Comparison of ENCODE assay signal across 9 cellular contexts in the genomic region with DNA sequence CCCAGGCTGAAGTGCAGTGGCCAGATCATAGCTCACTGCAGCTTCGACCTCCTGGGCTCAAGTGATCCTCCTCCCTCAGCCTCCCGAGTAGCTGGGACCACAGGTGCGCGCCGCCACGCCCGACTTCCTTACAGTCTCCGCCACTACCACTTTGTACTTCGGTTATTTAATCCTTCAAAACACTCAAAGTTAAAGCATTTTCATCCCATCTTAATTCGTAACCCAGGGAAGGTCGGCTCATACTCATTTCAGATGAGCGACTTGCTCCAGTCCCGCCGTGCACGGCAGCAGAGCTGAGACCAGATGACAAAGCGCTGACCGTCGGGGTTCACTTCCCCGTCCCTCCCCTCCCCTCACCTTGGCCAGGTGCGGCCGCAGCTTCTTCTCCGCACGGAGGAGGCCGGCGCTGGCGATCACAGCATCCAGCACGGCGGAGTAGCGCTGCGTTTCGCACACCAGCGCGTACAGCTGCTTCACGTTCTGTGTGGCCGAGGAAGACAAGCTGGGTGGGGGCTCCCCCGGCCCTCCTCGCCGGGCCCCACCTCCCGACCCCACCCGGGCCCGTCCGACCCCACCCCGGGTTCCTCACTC. TPM values are rescaled to one million over a fixed set of nuclear protein-coding genes. Genes with fewer than 3 reads are reported as not detected.
A peak's percentile ranks its signal among the peaks of the same experiment; 100 is the strongest.
DNase-seq lines count a peak whose midpoint lies in the region; ATAC-seq and TF ChIP-seq lines count a peak whose summit lies in the region.
"Had no signal": no experiment of that assay in that cellular context is flagged by ENCODE, and none has a peak within 500 bp of the region (broad histone marks: within the 10 kb centered on the region; RNA-seq: fewer than 3 reads in every experiment).

No MANE protein-coding gene starts in this region.

- H3K9ac ChIP-seq in mesendoderm (ENCODE audit: low read length) = peak overlapping the region; percentile 81

- H4K8ac ChIP-seq in mesendoderm (ENCODE audit: low read depth, low read length) = no peak overlapping the region

- no peak for TF ChIP-seq CTCF in GM12865 (IDR thresholded peaks at IDR 0.05; ENCODE audit: insufficient read depth, low read depth, low read length, missing control alignments)
- TF ChIP-seq CTCF in cardiac fibroblast (IDR thresholded peaks at IDR 0.05; ENCODE audit: low read depth, low read length) = no peak
- TF ChIP-seq CTCF in vagina (IDR thresholded peaks at IDR 0.05) = no peak

- no peak overlapping the region for H3K27ac ChIP-seq in mesendoderm (ENCODE audit: low read depth, low read length)
- peak overlapping the region; percentile 76 for H3K27ac ChIP-seq in vagina

- TF ChIP-seq POLR2A in vagina (IDR thresholded peaks at IDR 0.05) = no peak

- H2AK5ac ChIP-seq in mesendoderm (ENCODE audit: low read length) = no peak overlapping the region

- H3K4ac ChIP-seq in mesendoderm (ENCODE audit: low read depth, low read length) = peak overlapping the region; percentile 63

- H3K79me2 ChIP-seq in mesendoderm (ENCODE audit: control insufficient read depth, insufficient read depth, low read length) = peaks cover 16% of the 10 kb centered on the region

- WGBS in mesendoderm (ENCODE audit: extremely low coverage, insufficient coverage, low lambda C conversion rate) = no CpG with 5 or more reads among the region's 43 CpGs

- H3K4me3 ChIP-seq in GM12865 (ENCODE audit: low read depth, low read length) = peak overlapping the region; percentile 81
- H3K4me3 ChIP-seq in Jurkat, Clone E6-1 (ENCODE audit: low read length) = peak overlapping the region; percentile 91
- H3K4me3 ChIP-seq in cardiac fibroblast (replicated peaks in 1 of 2; ENCODE audit: low read depth in 2 of 2, low read length in 2 of 2) = peak overlapping the region; percentile 67 to 69
- peak overlapping the region; percentile 72 for H3K4me3 ChIP-seq in mesendoderm (ENCODE audit: low read length)
- peak overlapping the region; percentile 86 to 90 for H3K4me3 ChIP-seq in vagina

- DNase-seq in GM12865 (ENCODE audit: low read depth) (peak; percentile 30), cardiac fibroblast (ENCODE audit: low read depth in 2 of 2) (no peak), mesendoderm (peak; percentile 22), vagina (ENCODE audit: extremely low spot score in 2 of 2) (no peak), NCI-H524 treated with DMSO at 0.1 percent for 48 hours (lab: John Stamatoyannopoulos, UW) (no peak)
- DNase-seq in Jurkat, Clone E6-1 (ENCODE audit: low read depth, low spot score) = no peak

- ATAC-seq in GM21576 (IDR thresholded peaks at IDR 0.05; ENCODE audit: unreplicated experiment) = peak; percentile 32
- no peak for ATAC-seq in esophagus mucosa

- H3K4me1 ChIP-seq in mesendoderm (ENCODE audit: control insufficient read depth, low read depth, low read length) = no peaks in the 10 kb centered on the region
- H3K4me1 ChIP-seq in vagina = peaks cover 19% of the 10 kb centered on the region

- H3K79me1 ChIP-seq in mesendoderm (ENCODE audit: low read length) = peaks cover 8% of the 10 kb centered on the region

- no peak overlapping the region for H4K5ac ChIP-seq in mesendoderm (ENCODE audit: low read length)

- no peak overlapping the region for H3K23ac ChIP-seq in mesendoderm (ENCODE audit: low read length)

- no peak overlapping the region for H3K18ac ChIP-seq in mesendoderm (ENCODE audit: low read length)

- no peaks in the 10 kb centered on the region for H3K9me3 ChIP-seq in vagina

- H2BK120ac ChIP-seq in mesendoderm (ENCODE audit: low read depth, low read length) = no peak overlapping the region

- H3K4me2 ChIP-seq in mesendoderm (ENCODE audit: low read length) = peak overlapping the region; percentile 82

- no peak overlapping the region for H2BK5ac ChIP-seq in mesendoderm (ENCODE audit: low read length)

- intact Hi-C loops in vagina (cut with DNase I) = no loop called here

- H2BK15ac ChIP-seq in mesendoderm (replicated peaks; ENCODE audit: low read depth) = no peak overlapping the region

- H3K36me3 ChIP-seq in mesendoderm (ENCODE audit: control insufficient read depth, insufficient read depth, low read length) = peaks cover 2% of the 10 kb centered on the region
- peaks cover 0 to 15% of the 10 kb centered on the region in 2 donors for H3K36me3 ChIP-seq in vagina

- H3K27me3 ChIP-seq in mesendoderm (ENCODE audit: insufficient read depth, low read length, poor library complexity) (no peaks in the 10 kb centered on the region), vagina (no peaks in the 10 kb centered on the region)

- peak overlapping the region; percentile 92 for H3K56ac ChIP-seq in mesendoderm (ENCODE audit: low read length)

RNA-seq across cellular contexts. Expression of a gene that starts 0.5 kb away (rescaled TPM):
- 67.0 TPM for polyA plus RNA-seq in Jurkat, Clone E6-1 (2012; ENCODE audit: insufficient read depth, insufficient read length)
- 35.1 TPM for polyA plus RNA-seq in mesendoderm (2013, experiment 1 of 2)
- polyA plus RNA-seq in mesendoderm (2013, experiment 2 of 2) = 36.4 TPM
- total RNA-seq in vagina (25.3 TPM), esophagus mucosa (22.1 TPM)

RNA-seq across cellular contexts. Expression of a gene that starts 19.7 kb away (rescaled TPM):
- polyA plus RNA-seq in Jurkat, Clone E6-1 (2012; ENCODE audit: insufficient read depth, insufficient read length) = not detected
- polyA plus RNA-seq in mesendoderm (2013, experiment 1 of 2) = 0.13 TPM
- polyA plus RNA-seq in mesendoderm (2013, experiment 2 of 2) = 0.06 TPM
- total RNA-seq in vagina (not detected), esophagus mucosa (not detected)
- total RNA-seq: activated CD8-positive, alpha-beta memory T cell treated with anti-CD3 and anti-CD28 coated beads for 36 hours had no signal

RNA-seq across cellular contexts. Expression of a gene that starts 19.8 kb away (rescaled TPM):
- not detected for polyA plus RNA-seq in Jurkat, Clone E6-1 (2012; ENCODE audit: insufficient read depth, insufficient read length)
- polyA plus RNA-seq in mesendoderm (2013, experiment 1 of 2) = 0.07 TPM
- 0.06 TPM for polyA plus RNA-seq in mesendoderm (2013, experiment 2 of 2)
- total RNA-seq in vagina (not detected), esophagus mucosa (not detected)
- total RNA-seq: activated CD8-positive, alpha-beta memory T cell treated with anti-CD3 and anti-CD28 coated beads for 36 hours had no signal

Comparison
In these comparisons a context has a peak if more than half of its experiments do, and no peak if none do; other contexts are left out.
1. DNase-seq: peak in GM12865 (single experiment) and mesendoderm (single experiment); none in Jurkat, Clone E6-1 (single experiment), cardiac fibroblast (0 of 2), vagina (0 of 2) and NCI-H524 treated with DMSO at 0.1 percent for 48 hours (single experiment).
2. Peak in every context shown above with its lines, with median percentiles within 50 percentile points of each other: H3K4me3 ChIP-seq.